In genomic region chr18:57807336-57808117, GRCh38 we compare ENCODE assay signal across 12 cellular contexts. TPM values are rescaled to one million over a fixed set of nuclear protein-coding genes. Genes with fewer than 3 reads are reported as not detected.
DNase-seq lines count a peak whose midpoint lies in the region; ATAC-seq, FAIRE-seq and TF ChIP-seq lines count a peak whose summit lies in the region.
"Had no signal": no experiment of that assay in that cellular context is flagged by ENCODE, and none has a peak within 500 bp of the region (broad histone marks: within the 10 kb centered on the region; RNA-seq: fewer than 3 reads in every experiment).

No MANE protein-coding gene starts in this region.

- H4K20me1 ChIP-seq in HepG2 (ENCODE audit: insufficient read depth, low read length), result no peaks in the 10 kb centered on the region
- no peaks in the 10 kb centered on the region for H4K20me1 ChIP-seq in mammary epithelial cell (ENCODE audit: insufficient read depth, low read length)

- H2AFZ ChIP-seq in HepG2 (ENCODE audit: low read length), result no peak overlapping the region
- H2AFZ ChIP-seq in mammary epithelial cell (ENCODE audit: low read depth, low read length), result no peak overlapping the region
- no peak overlapping the region for H2AFZ ChIP-seq in mesenchymal stem cell (ENCODE audit: low read depth, low read length)

- no peak overlapping the region for H4K8ac ChIP-seq in mesenchymal stem cell (ENCODE audit: low read length)

- no peaks in the 10 kb centered on the region for H3K79me2 ChIP-seq in HepG2 (ENCODE audit: insufficient read depth, low read length)
- peaks cover 1% of the 10 kb centered on the region for H3K79me2 ChIP-seq in mammary epithelial cell (ENCODE audit: insufficient read depth, low read length)

- H3K9me3 ChIP-seq in right lobe of liver, result no peaks in the 10 kb centered on the region
- H3K9me3 ChIP-seq in HepG2 (ENCODE audit: low read length), result peaks cover 7% of the 10 kb centered on the region
- peaks cover 8% of the 10 kb centered on the region for H3K9me3 ChIP-seq in mammary epithelial cell (replicated peaks; ENCODE audit: insufficient read depth, low read length)
- peaks cover 13% of the 10 kb centered on the region for H3K9me3 ChIP-seq in mesenchymal stem cell (ENCODE audit: control insufficient read depth, low read length)

- TF ChIP-seq EP300 in HepG2 (IDR thresholded peaks at IDR 0.05; ENCODE audit: low read depth in 2 of 2, low read length in 2 of 2), result no peak
- TF ChIP-seq EP300 in HepG2 (CRISPR knock-in tag; IDR thresholded peaks at IDR 0.05; ENCODE audit: borderline replicate concordance), result no peak

- H3K4me2 ChIP-seq in HepG2 (ENCODE audit: low read depth, low read length) (no peak overlapping the region), mammary epithelial cell (ENCODE audit: insufficient read depth, low read depth, low read length) (peak overlapping the region; percentile 52), mesenchymal stem cell (ENCODE audit: low read length, poor library complexity, severe bottlenecking) (no peak overlapping the region)

- H3K4me3 ChIP-seq in right lobe of liver, result no peak overlapping the region
- no peak overlapping the region for H3K4me3 ChIP-seq in HepG2 (replicated peaks in 1 of 3; ENCODE audit: insufficient read depth in 1 of 3, low read depth in 2 of 3, low read length in 3 of 3)
- no peak overlapping the region for H3K4me3 ChIP-seq in mammary epithelial cell (replicated peaks in 1 of 3; ENCODE audit: insufficient read depth in 1 of 3, low read depth in 2 of 3, low read length in 3 of 3)
- peak overlapping the region in 1 of 2 experiments; percentile 53 for H3K4me3 ChIP-seq in mesenchymal stem cell (ENCODE audit: insufficient read depth in 1 of 2, low read depth in 1 of 2, low read length in 2 of 2)

- H2AK5ac ChIP-seq in mesenchymal stem cell (ENCODE audit: low read length, severe bottlenecking), result no peak overlapping the region

- H3K4ac ChIP-seq in mesenchymal stem cell (ENCODE audit: low read depth in 1 of 2, low read length in 2 of 2), result no peak overlapping the region

- H2BK12ac ChIP-seq in mesenchymal stem cell (ENCODE audit: low read length in 2 of 2), result no peak overlapping the region

- H3K23ac ChIP-seq in mesenchymal stem cell (ENCODE audit: low read length in 2 of 2), result no peak overlapping the region

- no peak overlapping the region for H3K14ac ChIP-seq in mesenchymal stem cell (ENCODE audit: low read length in 2 of 2)

- intact Hi-C loops in right lobe of liver (cut with DNase I), result no loop called here
- intact Hi-C loops in HepG2 (cut with micrococcal nuclease; ENCODE audit: unreplicated experiment), result loop anchor here (10.0 kb wide), 1 partner anchor 47 kb away; no protein-coding TSS in a partner anchor
- intact Hi-C loops in mammary epithelial cell (cut with micrococcal nuclease), result loop anchor here (5.0 kb wide), 1 partner anchor 240 kb away; no protein-coding TSS in a partner anchor

- dilution Hi-C loops in mammary epithelial cell (cut with HindIII; ENCODE audit: low sequenced_read_pairs), result no loop called here

- POLR2A ChIA-PET in HepG2 (lab: Yijun Ruan, JAX), result no interaction called here

- no peak overlapping the region for H3K9ac ChIP-seq in HepG2 (ENCODE audit: insufficient read depth, low read depth, low read length)
- H3K9ac ChIP-seq in mammary epithelial cell (ENCODE audit: insufficient read depth, low read length), result no peak overlapping the region
- peak overlapping the region; percentile 86 for H3K9ac ChIP-seq in mesenchymal stem cell (ENCODE audit: low read length)

- FAIRE-seq in HepG2 (lab: Jason Lieb, UNC), result no peak

- H2BK5ac ChIP-seq in mesenchymal stem cell (ENCODE audit: low read depth, low read length, poor library complexity, severe bottlenecking), result no peak overlapping the region

- DNase-seq in right lobe of liver (no peak), HepG2 (ENCODE audit: low spot score) (no peak), mammary epithelial cell (no peak), mesenchymal stem cell (peak; percentile 31), nucleus accumbens (lab: John Stamatoyannopoulos, UW) (no peak), NK-92 (lab: John Stamatoyannopoulos, UW; ENCODE audit: unreplicated experiment) (no peak)
- DNase-seq in activated CD4-positive, alpha-beta T cell treated with anti-CD3 and anti-CD28 coated beads, Interleukin-2, amount 50 U/mL, for 1 hour, result no peak
- DNase-seq: glutamatergic neuron, NCI-H1092 had no signal

- no peak overlapping the region for H3K18ac ChIP-seq in mesenchymal stem cell (ENCODE audit: low read depth in 1 of 2, low read length in 2 of 2)

- no peaks in the 10 kb centered on the region for H3K79me1 ChIP-seq in mesenchymal stem cell (replicated peaks; ENCODE audit: low read length, poor library complexity, severe bottlenecking)

- H3K27me3 ChIP-seq in right lobe of liver (no peaks in the 10 kb centered on the region), HepG2 (ENCODE audit: control insufficient read depth in 1 of 2, insufficient read depth in 2 of 2, low read length in 2 of 2) (peaks cover 1 to 10% of the 10 kb centered on the region in 2 experiments; a peak in 2 of 5 replicates), mammary epithelial cell (ENCODE audit: insufficient read depth, low read length) (no peaks in the 10 kb centered on the region), mesenchymal stem cell (ENCODE audit: control insufficient read depth in 1 of 2, insufficient read depth in 1 of 2, low read length in 2 of 2) (no peaks in the 10 kb centered on the region)

- H3K36me3 ChIP-seq in right lobe of liver (no peaks in the 10 kb centered on the region), HepG2 (replicated peaks in 1 of 2; ENCODE audit: control insufficient read depth in 1 of 2, insufficient read depth in 2 of 2, low read length in 2 of 2) (no peaks in the 10 kb centered on the region), mammary epithelial cell (ENCODE audit: insufficient read depth, low read length) (no peaks in the 10 kb centered on the region), mesenchymal stem cell (ENCODE audit: control insufficient read depth in 1 of 2, insufficient read depth in 2 of 2, low read depth in 1 of 2, low read length in 2 of 2) (no peaks in the 10 kb centered on the region)

- H3K27ac ChIP-seq in right lobe of liver, result peak overlapping the region in 2 of 3 donors; percentile 29 to 48
- H3K27ac ChIP-seq in HepG2 (ENCODE audit: extremely low read length, insufficient read depth, low read length), result no peak overlapping the region
- H3K27ac ChIP-seq in mammary epithelial cell (ENCODE audit: insufficient read depth, low read depth, low read length), result peak overlapping the region; percentile 29
- peak overlapping the region; percentile 82 for H3K27ac ChIP-seq in mesenchymal stem cell (ENCODE audit: low read length, poor library complexity, severe bottlenecking)

- TF ChIP-seq CTCF in right lobe of liver (IDR thresholded peaks at IDR 0.05), result no peak
- TF ChIP-seq CTCF in HepG2 (CRISPR knock-in tag; IDR thresholded peaks at IDR 0.05), result no peak
- no peak for TF ChIP-seq CTCF in mammary epithelial cell (conservative IDR thresholded peaks at IDR 0.05 in 1 of 2, IDR thresholded peaks at IDR 0.05 in 1 of 2; ENCODE audit: extremely low read depth in 1 of 2, insufficient read depth in 1 of 2, low read depth in 1 of 2, low read length in 2 of 2)

- ATAC-seq in right lobe of liver, result peak in 1 of 4 donors; percentile 1
- ATAC-seq in HepG2, result no peak
- no peak for ATAC-seq in GM21367 (IDR thresholded peaks at IDR 0.05; ENCODE audit: unreplicated experiment)
- ATAC-seq: stimulated activated memory B cell treated with anti-CD40 and anti-IgM and Interleukin-4, amounts not matched to agents 10 μg/mL and 1 μg/mL and 100 μg/mL, for 72 hours had no signal

- TF ChIP-seq RAD21 in HepG2 (CRISPR knock-in tag; IDR thresholded peaks at IDR 0.05), result no peak

- TF ChIP-seq POLR2A in right lobe of liver (IDR thresholded peaks at IDR 0.05) (no peak), HepG2 (IDR thresholded peaks at IDR 0.05; ENCODE audit: insufficient read depth in 1 of 2, low read depth in 2 of 2, low read length in 2 of 2) (no peak)

- H4K91ac ChIP-seq in mesenchymal stem cell (ENCODE audit: low read length), result no peak overlapping the region

- no TSS peak for BruUV-seq in HepG2 (replicated peaks; lab: Mats Ljungman, UMichigan)
- BruUV-seq in mammary epithelial cell (replicated peaks; lab: Mats Ljungman, UMichigan), result no TSS peak

- 21% methylated on average over 2 of the region's 2 CpGs for WGBS in right lobe of liver (ENCODE audit: insufficient coverage, low coverage, low lambda C conversion rate, missing lambda C conversion rate)
- 48% methylated on average over 2 of the region's 2 CpGs for WGBS in HepG2 (ENCODE audit: low lambda C conversion rate)
- WGBS in mammary epithelial cell (ENCODE audit: low coverage, missing lambda C conversion rate), result 15% methylated on average over 2 of the region's 2 CpGs
- WGBS in mesenchymal stem cell, result 7% methylated on average over 2 of the region's 2 CpGs

- H2BK15ac ChIP-seq in mesenchymal stem cell (ENCODE audit: low read depth, poor library complexity, severe bottlenecking), result no peak overlapping the region

- CTCF ChIA-PET in HepG2 (lab: Yijun Ruan, JAX; ENCODE audit: low intra/inter-chr PET ratio, low total read pairs) (no interaction called here), mammary epithelial cell (lab: Charles Lee; ENCODE audit: low non-redundant PET) (interaction anchor here (0.6 kb wide), 2 partner anchors 19 to 152 kb away, joined by 3 to 10 read pairs; no protein-coding TSS in a partner anchor)

- no peak overlapping the region for H2BK120ac ChIP-seq in mesenchymal stem cell (ENCODE audit: low read depth, low read length)

- H3K4me1 ChIP-seq in right lobe of liver (peaks cover 0 to 13% (median 0%) of the 10 kb centered on the region in 4 donors), HepG2 (ENCODE audit: insufficient read depth, low read length) (peaks cover 35% of the 10 kb centered on the region), mammary epithelial cell (ENCODE audit: insufficient read depth, low read length) (peaks cover 41% of the 10 kb centered on the region), mesenchymal stem cell (ENCODE audit: control insufficient read depth, insufficient read depth, low read depth, low read length) (peaks cover 7% of the 10 kb centered on the region)

- in situ Hi-C loops in HepG2 (cut with HindIII; ENCODE audit: extremely low pct_ligation_motif_present, low pct_unique_long_range_greater_than_20kb), result no loop called here
- in situ Hi-C loops in mammary epithelial cell (cut with MboI; ENCODE audit: low sequenced_read_pairs in 2 of 2), result no loop called here

RNA-seq across cellular contexts. Expression of gene ATP8B1, which starts 4.4 kb away (rescaled TPM):
- total RNA-seq in right lobe of liver (10 to 100 TPM in 5 of 6 experiments, 1 to 10 TPM in 1; 9.0 to 18.4 (median 17.1) TPM), HepG2 (2016; rRNA removed; fragmentation: Illumina TruSeq; extraction: Trizol) (3.7 and 4.0 TPM in 2 replicates), mammary epithelial cell (10 to 100 TPM; 12.7 to 15.0 TPM)
- 0.79 and 0.81 TPM in 2 replicates for total RNA-seq in HepG2 (2016; cell fraction: cytosol; rRNA removed; fragmentation: Illumina TruSeq; extraction: Trizol; ENCODE audit: low read depth)
- total RNA-seq in HepG2 (2016; cell fraction: insoluble cytoplasmic fraction; rRNA removed; fragmentation: Illumina TruSeq; extraction: Trizol), result 3.1 and 4.2 TPM in 2 replicates
- total RNA-seq in HepG2 (2016; cell fraction: membrane; rRNA removed; fragmentation: Illumina TruSeq; extraction: Trizol), result 2.1 and 2.3 TPM in 2 replicates
- 6.1 and 6.4 TPM in 2 replicates for total RNA-seq in HepG2 (2016; cell fraction: nucleus; rRNA removed; fragmentation: Illumina TruSeq; extraction: Trizol)
- polyA plus RNA-seq in HepG2 (2011; rRNA removed) (2.3 and 2.8 TPM in 2 replicates), mammary epithelial cell (6.8 TPM)
- polyA plus RNA-seq in HepG2 (2011; cell fraction: cytosol; rRNA removed), result 1.5 and 2.0 TPM in 2 replicates
- 1.1 TPM in 2 replicates for polyA plus RNA-seq in HepG2 (2011; cell fraction: nucleus; rRNA removed)
- polyA plus RNA-seq in HepG2 (2012), result 1.3 and 1.7 TPM in 2 replicates
- polyA plus RNA-seq in HepG2 (2016; cell fraction: cytosol; fragmentation: Illumina TruSeq; extraction: Trizol; ENCODE audit: low read depth), result 0.23 and 0.26 TPM in 2 replicates
- 1.3 and 1.4 TPM in 2 replicates for polyA plus RNA-seq in HepG2 (2016; cell fraction: insoluble cytoplasmic fraction; fragmentation: Illumina TruSeq; extraction: Trizol; ENCODE audit: low read depth)
- polyA plus RNA-seq in HepG2 (2016; cell fraction: membrane; fragmentation: Illumina TruSeq; extraction: Trizol; ENCODE audit: low read depth), result 0.48 TPM in 2 replicates
- polyA plus RNA-seq in HepG2 (2016; cell fraction: nucleus; fragmentation: Illumina TruSeq; extraction: Trizol; ENCODE audit: insufficient read depth, low read depth), result 3.1 and 4.7 TPM in 2 replicates
- 0.89 and 4.0 TPM in 2 replicates for polyA minus RNA-seq in HepG2 (2011; rRNA and poly(A)+ RNA removed; ENCODE audit: low replicate concordance)
- 3.3 and 5.1 TPM in 2 replicates for polyA minus RNA-seq in HepG2 (2011; cell fraction: cytosol; rRNA and poly(A)+ RNA removed)
- 6.0 and 8.6 TPM in 2 replicates for polyA minus RNA-seq in HepG2 (2011; cell fraction: nucleus; rRNA and poly(A)+ RNA removed)
- 18.6 TPM for polyA minus RNA-seq in mammary epithelial cell
- polyA plus RNA-seq in mesenchymal stem cell (2013, experiment 1 of 2), result 4.3 TPM
- 4.2 TPM for polyA plus RNA-seq in mesenchymal stem cell (2013, experiment 2 of 2)
- total RNA-seq: T-helper 1 cell treated with Interleukin-12 subunit alpha and Interleukin-12 subunit beta and Interleukin-4 antibody, amounts not matched to agents 30 ng/mL and 1 ng/mL, for 36 hours had no signal

Comparison
In these comparisons a context has a peak if more than half of its experiments do, and no peak if none do; other contexts are left out.
1. intact Hi-C loops: an anchor here in HepG2 (10.0 kb wide) and mammary epithelial cell (5.0 kb wide); none called in right lobe of liver.